Comparison of ENCODE assay signal across 8 cellular contexts in the genomic region with DNA sequence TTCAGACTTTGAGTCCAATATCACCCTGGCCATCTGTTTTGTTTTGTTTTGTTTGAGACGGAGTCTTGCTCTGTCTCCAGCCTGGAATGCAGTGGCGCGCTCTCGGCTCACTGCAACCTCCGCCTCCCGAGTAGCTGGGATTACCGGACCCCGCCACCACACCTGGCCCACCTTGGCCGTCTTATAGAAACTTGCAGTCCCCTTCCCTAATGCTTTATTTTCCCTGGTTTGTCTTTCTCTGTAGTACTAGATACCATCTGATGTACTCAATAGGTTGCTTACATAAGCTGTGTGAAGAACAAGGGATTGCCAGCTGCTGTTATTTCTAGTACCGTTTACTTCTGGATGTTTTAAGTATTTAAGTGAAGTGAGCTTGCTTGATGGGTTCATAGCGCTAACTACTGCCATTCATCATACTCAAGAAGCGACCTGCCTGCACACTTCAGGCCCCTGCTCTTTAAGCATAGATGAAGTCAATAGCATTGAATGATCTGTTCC. TPM values are rescaled to one million over a fixed set of nuclear protein-coding genes. Genes with fewer than 3 reads are reported as not detected.
DNase-seq lines count a peak whose midpoint lies in the region; TF ChIP-seq lines count a peak whose summit lies in the region.

No MANE protein-coding gene starts in this region.

- H3K36me3 ChIP-seq in BJ (ENCODE audit: control insufficient read depth, insufficient read depth, low read length) (peaks cover 24% of the 10 kb centered on the region), Karpas-422 (ENCODE audit: insufficient read depth, low read length) (peaks cover 57% of the 10 kb centered on the region), muscle layer of duodenum (ENCODE audit: control insufficient read depth in 1 of 2, insufficient read depth in 2 of 2, low read length in 2 of 2) (peaks cover 44 to 47% of the 10 kb centered on the region in 2 donors)

- CTCF ChIA-PET in BJ (lab: Yijun Ruan, JAX), result interaction anchor here (1.5 to 3.5 kb wide), 4 partner anchors 10 to 273 kb away, joined by 3 to 22 read pairs (median 10); no protein-coding TSS in a partner anchor

- H4K20me1 ChIP-seq in Karpas-422 (ENCODE audit: insufficient read depth, low read depth, low read length), result peaks cover 28% of the 10 kb centered on the region

- peak overlapping the region; percentile 94 for H3K9ac ChIP-seq in Karpas-422 (ENCODE audit: low read length)

- DNase-seq in BJ (ENCODE audit: low read depth) (no peak), Karpas-422 (no peak), SIG-M5 treated with dmso at 0.1 percent for 504 hours (lab: John Stamatoyannopoulos, UW; ENCODE audit: unreplicated experiment) (no peak), activated gamma-delta T cell (lab: John Stamatoyannopoulos, UW) (no peak), NCI-H2107 treated with DMSO at 0.1 percent for 48 hours (lab: John Stamatoyannopoulos, UW; ENCODE audit: unreplicated experiment) (no peak), NCI-H187 (lab: John Stamatoyannopoulos, UW) (no peak)

- H3K9me3 ChIP-seq in Karpas-422 (ENCODE audit: low read length), result no peaks in the 10 kb centered on the region
- no peaks in the 10 kb centered on the region for H3K9me3 ChIP-seq in muscle layer of duodenum (ENCODE audit: control insufficient read depth in 1 of 2, low read length in 2 of 2)

- TF ChIP-seq CTCF in BJ (IDR thresholded peaks at IDR 0.05; ENCODE audit: insufficient read depth, low read depth, low read length), result no peak

- H3K4me2 ChIP-seq in Karpas-422 (ENCODE audit: low read depth, low read length, poor library complexity, severe bottlenecking), result peak overlapping the region; percentile 94

- H3K79me2 ChIP-seq in Karpas-422 (ENCODE audit: low read length), result peaks cover 23% of the 10 kb centered on the region

- H3K4me1 ChIP-seq in Karpas-422 (ENCODE audit: low read length), result peaks cover 19% of the 10 kb centered on the region
- peaks cover 0 to 21% of the 10 kb centered on the region in 2 donors for H3K4me1 ChIP-seq in muscle layer of duodenum (ENCODE audit: control insufficient read depth in 1 of 2, insufficient read depth in 2 of 2, low read length in 2 of 2)

- H3K27ac ChIP-seq in Karpas-422 (ENCODE audit: low read length) (peak overlapping the region; percentile 82; the same call in 1 of the 2 replicates), cingulate gyrus (ENCODE audit: low read depth, low read length) (peak overlapping the region; percentile 61), muscle layer of duodenum (ENCODE audit: low read length) (peak overlapping the region; percentile 89)

- POLR2A ChIA-PET in BJ (lab: Charles Lee), result interaction anchor here (0.6 to 0.7 kb wide), 2 partner anchors 9 to 250 kb away, joined by 3 to 5 read pairs; a partner anchor contains a TSS

- H3K27me3 ChIP-seq in BJ (ENCODE audit: control insufficient read depth, insufficient read depth, low read length) (no peaks in the 10 kb centered on the region), Karpas-422 (ENCODE audit: low read length) (no peaks in the 10 kb centered on the region), muscle layer of duodenum (ENCODE audit: low read depth, low read length) (no peaks in the 10 kb centered on the region)

- H3K4me3 ChIP-seq in BJ (ENCODE audit: low read depth, low read length), result peak overlapping the region; percentile 77
- peak overlapping the region; percentile 98 for H3K4me3 ChIP-seq in Karpas-422 (ENCODE audit: low read length)
- peak overlapping the region; percentile 85 to 89 for H3K4me3 ChIP-seq in muscle layer of duodenum (ENCODE audit: low read depth in 1 of 2, low read length in 2 of 2)

- H3K9me2 ChIP-seq in Karpas-422 (replicated peaks; ENCODE audit: insufficient read depth, low read length), result no peaks in the 10 kb centered on the region; the same call in 1 of the 2 replicates

- no peak overlapping the region for H2AFZ ChIP-seq in Karpas-422 (ENCODE audit: low read length)

RNA-seq across cellular contexts. Expression of a gene that starts 1.2 kb away (rescaled TPM):
- 1,622 and 3,206 TPM in 2 replicates for polyA plus RNA-seq in BJ (2011; rRNA removed)
- 106 and 133 TPM in 2 replicates for polyA minus RNA-seq in BJ (2011; rRNA and poly(A)+ RNA removed)
- total RNA-seq in Karpas-422 (2014; rRNA removed; shearing (Covaris generic); ENCODE audit: low replicate concordance), result 1,552 and 1,797 TPM in 2 replicates
